12 cellular contexts compared by ENCODE assay signal in the genomic region with DNA sequence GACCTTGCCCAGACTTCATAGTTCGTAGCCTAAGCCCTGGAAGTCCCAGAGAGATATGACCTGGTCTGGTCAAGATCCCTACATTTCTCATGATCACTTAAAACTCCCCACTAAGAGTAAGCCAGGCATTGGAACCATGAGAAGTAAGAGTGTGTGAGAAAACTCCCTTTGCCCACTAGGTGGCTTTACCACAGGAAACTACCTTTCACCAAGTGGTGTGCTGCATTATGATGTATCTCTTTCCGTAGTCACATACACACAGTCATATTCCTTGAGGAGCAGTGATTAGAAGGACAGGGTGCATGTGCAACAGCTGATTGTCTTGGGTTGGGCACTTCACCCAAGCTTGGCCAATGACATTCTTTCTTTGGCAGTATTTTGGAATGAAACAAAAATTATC.
DNase-seq lines count a peak whose midpoint lies in the region; ATAC-seq and TF ChIP-seq lines count a peak whose summit lies in the region.
"Had no signal": no experiment of that assay in that cellular context is flagged by ENCODE, and none has a peak within 500 bp of the region (broad histone marks: within the 10 kb centered on the region; RNA-seq: fewer than 3 reads in every experiment).

No MANE protein-coding gene starts in this region.

- H3K18ac ChIP-seq in IMR-90 (ENCODE audit: low read depth, low read length): no peak overlapping the region

- no peak overlapping the region for H4K91ac ChIP-seq in IMR-90 (ENCODE audit: insufficient read depth, low read depth, low read length)

- no peak overlapping the region for H3K4me3 ChIP-seq in IMR-90 (ENCODE audit: insufficient read depth, low read depth, low read length)
- no peak overlapping the region for H3K4me3 ChIP-seq in kidney epithelial cell (ENCODE audit: low read depth, low read length)

- no peak overlapping the region for H4K5ac ChIP-seq in IMR-90 (ENCODE audit: low read depth, low read length)

- dilution Hi-C loops in IMR-90 (cut with HindIII; ENCODE audit: low sequenced_read_pairs, unreplicated experiment): no loop called here

- no peak overlapping the region for H2AK5ac ChIP-seq in IMR-90 (ENCODE audit: low read depth, low read length)

- no peaks in the 10 kb centered on the region for H4K20me1 ChIP-seq in IMR-90 (ENCODE audit: insufficient read depth, low read length)

- H3K56ac ChIP-seq in IMR-90 (ENCODE audit: extremely low read depth, insufficient read depth, low read length): no peak overlapping the region

- H3K9me1 ChIP-seq in IMR-90 (ENCODE audit: insufficient read depth, low read length): no peaks in the 10 kb centered on the region

- no peak overlapping the region for H2AFZ ChIP-seq in IMR-90 (replicated peaks; ENCODE audit: low read length, poor library complexity)

- peak; percentile 6 for DNase-seq in DMS53 treated with DMSO at 0.1 percent for 48 hours (lab: John Stamatoyannopoulos, UW; ENCODE audit: unreplicated experiment)
- no peak for DNase-seq in IMR-90
- DNase-seq in kidney epithelial cell (ENCODE audit: low read depth): no peak
- no peak for DNase-seq in NCI-H2171 (lab: John Stamatoyannopoulos, UW)
- DNase-seq in GM10248 (ENCODE audit: extremely low spot score): no peak
- DNase-seq: activated T-cell treated with anti-CD3 and anti-CD28 coated beads, Interleukin-2, amount 50 U/mL, for 1 hour; cortex of kidney; T-helper 17 cell had no signal

- H2BK5ac ChIP-seq in IMR-90 (ENCODE audit: low read depth, low read length, poor library complexity, severe bottlenecking): no peak overlapping the region

- CTCF ChIA-PET in IMR-90 (lab: Yijun Ruan, JAX) (no interaction called here), GM10248 (lab: Yijun Ruan, JAX) (no interaction called here)

- H3K36me3 ChIP-seq in IMR-90 (ENCODE audit: control insufficient read depth, insufficient read depth, low read length) (no peaks in the 10 kb centered on the region), kidney epithelial cell (ENCODE audit: control insufficient read depth, insufficient read depth, low read length) (no peaks in the 10 kb centered on the region)
- H3K36me3 ChIP-seq: neutrophil had no signal

- H3K4ac ChIP-seq in IMR-90 (ENCODE audit: low read depth, low read length): no peak overlapping the region

- H3K27me3 ChIP-seq in IMR-90 (ENCODE audit: control insufficient read depth, insufficient read depth, low read length) (no peaks in the 10 kb centered on the region), kidney epithelial cell (ENCODE audit: control insufficient read depth, insufficient read depth, low read length) (no peaks in the 10 kb centered on the region)
- H3K27me3 ChIP-seq: neutrophil had no signal

- H3K9me3 ChIP-seq in IMR-90 (ENCODE audit: control insufficient read depth, insufficient read depth, low read length): no peaks in the 10 kb centered on the region
- H3K9me3 ChIP-seq: neutrophil had no signal

- H3K27ac ChIP-seq in IMR-90 (ENCODE audit: insufficient read depth, low read length) (no peak overlapping the region), VCaP (no peak overlapping the region)
- H3K27ac ChIP-seq: neutrophil had no signal

- H3K4me1 ChIP-seq in IMR-90 (ENCODE audit: control insufficient read depth, insufficient read depth, low read length): peaks cover 4% of the 10 kb centered on the region

- no peak overlapping the region; the same call in 1 of the 2 replicates for H2BK20ac ChIP-seq in IMR-90 (ENCODE audit: low read depth, low read length)

- H4K8ac ChIP-seq in IMR-90 (ENCODE audit: low read depth in 2 of 2, low read length in 2 of 2): no peak overlapping the region

- no peak for ATAC-seq in IMR-90 (ENCODE audit: low read depth)
- no peak for ATAC-seq in GM21825 (IDR thresholded peaks at IDR 0.05; ENCODE audit: unreplicated experiment)
- no peak for ATAC-seq in HG02970 (IDR thresholded peaks at IDR 0.05; ENCODE audit: low FRiP score, unreplicated experiment)
- ATAC-seq: T-helper 17 cell had no signal

- no peak overlapping the region for H3K4me2 ChIP-seq in IMR-90 (ENCODE audit: low read depth, low read length)

- no peak for TF ChIP-seq RAD21 in IMR-90 (IDR thresholded peaks at IDR 0.05; ENCODE audit: low read length)

- BruUV-seq in IMR-90 (replicated peaks; lab: Mats Ljungman, UMichigan): no TSS peak

- TF ChIP-seq POLR2A in IMR-90 (IDR thresholded peaks at IDR 0.05; ENCODE audit: low read depth, low read length): no peak

- no peak overlapping the region for H3K14ac ChIP-seq in IMR-90 (replicated peaks; ENCODE audit: low read depth, low read length)

- H2BK15ac ChIP-seq in IMR-90 (ENCODE audit: low read depth, low read length): no peak overlapping the region

- TF ChIP-seq CTCF in IMR-90 (conservative IDR thresholded peaks at IDR 0.05; ENCODE audit: low read depth, low read length) (0 out of 2 replicates have a peak, but pooled peaks have one; percentile 11), VCaP (conservative IDR thresholded peaks at IDR 0.05) (peak; percentile 55), kidney epithelial cell (IDR thresholded peaks at IDR 0.05; ENCODE audit: insufficient read depth, low read length, poor library complexity, severe bottlenecking) (peak; percentile 31), GM10248 (IDR thresholded peaks at IDR 0.05; ENCODE audit: control extremely low read depth, extremely low read depth, low read depth, missing control alignments) (no peak)

- POLR2A ChIA-PET in IMR-90 (lab: Charles Lee; ENCODE audit: unreplicated experiment): no interaction called here
- POLR2A ChIA-PET in GM10248 (lab: Yijun Ruan, JAX): no interaction called here

- no peak overlapping the region for H2AK9ac ChIP-seq in IMR-90 (replicated peaks; ENCODE audit: low read depth, low read length, poor library complexity)

- no peaks in the 10 kb centered on the region for H3K79me1 ChIP-seq in IMR-90 (ENCODE audit: low read depth in 1 of 2, low read length in 2 of 2)

- no peak overlapping the region for H2BK120ac ChIP-seq in IMR-90 (ENCODE audit: low read depth, low read length)

- H3K23ac ChIP-seq in IMR-90 (ENCODE audit: low read depth, low read length): no peak overlapping the region

- no CpG with 5 or more reads among the region's 2 CpGs for WGBS in IMR-90 (ENCODE audit: extremely low coverage in 2 of 2, insufficient read length in 1 of 2), 2 experiments

- in situ Hi-C loops in IMR-90 (cut with MboI; ENCODE audit: low sequenced_read_pairs): no loop called here

- H3K9ac ChIP-seq in IMR-90 (ENCODE audit: low read depth, low read length): no peak overlapping the region

- intact Hi-C loops in IMR-90 (cut with micrococcal nuclease): no loop called here

TF ChIP-seq in IMR-90, 13 proteins besides CTCF, POLR2A, EP300 and RAD21:
- no peak for TF ChIP-seq NFE2L2 (IDR thresholded peaks at IDR 0.05; ENCODE audit: low read depth, low read length)
